Comparison of ENCODE assay signal across 9 cellular contexts in the genomic region with DNA sequence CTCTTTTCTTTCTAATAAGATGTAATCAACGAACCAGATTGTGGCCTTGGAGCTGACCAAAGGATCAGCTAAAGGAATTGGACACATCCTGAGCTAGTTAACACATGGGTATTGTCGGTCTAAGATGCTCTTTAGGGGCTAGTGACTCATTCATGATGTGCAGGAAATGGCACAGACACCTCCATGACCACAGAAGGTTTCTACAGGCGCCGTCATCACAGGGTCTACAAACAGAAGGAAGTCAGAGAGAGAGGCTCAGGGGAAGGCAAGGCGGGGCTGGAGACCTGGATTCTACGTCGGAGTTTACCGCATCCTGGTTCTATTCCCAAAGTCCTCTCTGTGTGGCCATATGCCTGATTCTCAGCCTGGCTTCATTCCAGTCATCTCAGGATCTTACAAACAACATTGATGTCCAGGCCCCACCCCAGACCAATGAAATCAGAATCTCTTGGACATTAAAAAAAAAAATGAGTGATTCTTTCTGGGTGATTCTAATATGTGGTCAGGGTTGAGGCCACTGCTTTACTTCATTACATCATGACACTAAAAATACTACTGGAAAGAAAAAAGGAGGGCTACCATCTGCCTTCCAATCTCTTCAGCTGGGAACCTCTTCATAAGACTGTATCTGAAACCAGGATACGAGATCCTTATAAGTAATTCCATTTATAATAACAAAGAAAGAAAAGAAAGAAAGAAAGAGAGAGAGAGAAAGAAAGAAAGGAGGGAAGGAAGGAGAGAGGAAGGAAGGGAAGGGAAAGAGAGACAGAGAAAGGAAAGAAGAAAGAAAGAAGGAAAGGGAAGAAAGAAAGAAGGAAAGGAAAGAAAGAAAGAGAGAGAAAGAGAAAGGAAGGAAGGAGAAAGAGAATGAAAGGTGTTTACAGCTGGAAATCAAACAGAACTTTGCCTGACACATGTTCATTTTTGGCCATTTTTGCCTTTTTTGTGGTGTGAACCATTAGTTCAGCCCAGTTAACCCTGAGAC. TPM values are rescaled to one million over a fixed set of nuclear protein-coding genes. Genes with fewer than 3 reads are reported as not detected.
DNase-seq lines count a peak whose midpoint lies in the region; ATAC-seq, FAIRE-seq and TF ChIP-seq lines count a peak whose summit lies in the region.
"Had no signal": no experiment of that assay in that cellular context is flagged by ENCODE, and none has a peak within 500 bp of the region (broad histone marks: within the 10 kb centered on the region; RNA-seq: fewer than 3 reads in every experiment).

No MANE protein-coding gene starts in this region.

- no peak overlapping the region for H3K4me3 ChIP-seq in K562
- H3K4me3 ChIP-seq: Peyer's patch had no signal

- H3K4me1 ChIP-seq in K562 (replicated peaks in 1 of 2; ENCODE audit: control insufficient read depth in 2 of 2, insufficient read depth in 2 of 2, low read length in 2 of 2), result no peaks in the 10 kb centered on the region
- H3K4me1 ChIP-seq: Peyer's patch had no signal

- TF ChIP-seq CTCF in K562 (IDR thresholded peaks at IDR 0.05 in 2 of 3, conservative IDR thresholded peaks at IDR 0.05 in 1 of 3; ENCODE audit: insufficient read depth in 2 of 3, low read depth in 1 of 3, low read length in 3 of 3), result no peak

- no peaks in the 10 kb centered on the region for H4K20me1 ChIP-seq in K562 (replicated peaks; ENCODE audit: control insufficient read depth, insufficient read depth, low read length)

- no peaks in the 10 kb centered on the region for H3K79me2 ChIP-seq in K562 (ENCODE audit: control insufficient read depth, insufficient read depth, low read length)

- H2AFZ ChIP-seq in K562 (ENCODE audit: low read depth, low read length), result no peak overlapping the region

- no TSS peak for BruUV-seq in K562 (replicated peaks; lab: Mats Ljungman, UMichigan)

- H3K4me2 ChIP-seq in K562 (ENCODE audit: insufficient read depth, low read length), result no peak overlapping the region

- no peaks in the 10 kb centered on the region for H3K9me3 ChIP-seq in K562 (replicated peaks; ENCODE audit: control insufficient read depth, insufficient read depth, low read depth, low read length)
- H3K9me3 ChIP-seq: Peyer's patch had no signal

- no peaks in the 10 kb centered on the region for H3K9me1 ChIP-seq in K562 (ENCODE audit: control insufficient read depth, insufficient read depth, low read length)

- TF ChIP-seq RAD21 in K562 (CRISPR knock-in tag; conservative IDR thresholded peaks at IDR 0.05 in 1 of 2, IDR thresholded peaks at IDR 0.05 in 1 of 2), result no peak

- in situ Hi-C loops in K562 (cut with MboI), result no loop called here

- CTCF ChIA-PET in K562 (lab: Yijun Ruan, JAX; ENCODE audit: low intra/inter-chr PET ratio), result no interaction called here

- intact Hi-C loops in K562 (cut with micrococcal nuclease), result no loop called here

- DNase-seq in T-helper 2 cell (peak in 3 of 5 experiments; percentile 1 to 93 (median 12)), K562 (ENCODE audit: extremely low read depth in 1 of 4, low spot score in 3 of 4) (no peak), NCI-H2171 (lab: John Stamatoyannopoulos, UW) (no peak), NCI-H2029 treated with DMSO at 0.1 percent for 48 hours (lab: John Stamatoyannopoulos, UW) (no peak), nucleus accumbens (lab: John Stamatoyannopoulos, UW) (no peak)
- DNase-seq in stimulated activated CD4-positive, alpha-beta T cell treated with anti-CD3 and anti-CD28 coated beads, Interleukin-4, amount 100 ng/mL, for 1 hour, result peak; percentile 46

- no peak for FAIRE-seq in K562 (lab: Jason Lieb, UNC)

- H3K36me3 ChIP-seq in K562 (ENCODE audit: control insufficient read depth, insufficient read depth, low read length), result no peaks in the 10 kb centered on the region
- H3K36me3 ChIP-seq: Peyer's patch had no signal

- ATAC-seq in GM18517 (IDR thresholded peaks at IDR 0.05; ENCODE audit: unreplicated experiment) (peak; percentile 76), HG03025 (IDR thresholded peaks at IDR 0.05; ENCODE audit: low FRiP score, unreplicated experiment) (peak; percentile 70), K562 (no peak)

- no peak for TF ChIP-seq EP300 in K562 (IDR thresholded peaks at IDR 0.05; ENCODE audit: low read length)

- H3K27me3 ChIP-seq in K562 (ENCODE audit: control insufficient read depth in 2 of 2, insufficient read depth in 2 of 2, low read length in 2 of 2), result peaks cover 8 to 21% of the 10 kb centered on the region in 2 experiments; a peak in 4 of 5 replicates
- H3K27me3 ChIP-seq: Peyer's patch had no signal

- POLR2A ChIA-PET in K562 (lab: Yijun Ruan, JAX), result interaction anchor here (1.0 kb wide), 1 partner anchor 58 kb away, joined by 3 read pairs; no protein-coding TSS in a partner anchor

- no peak overlapping the region for H3K9ac ChIP-seq in K562 (ENCODE audit: insufficient read depth in 1 of 2, low read depth in 2 of 2, low read length in 2 of 2)

- no peak overlapping the region for H3K27ac ChIP-seq in K562 (ENCODE audit: extremely low read depth, low read depth, low read length)
- H3K27ac ChIP-seq: Peyer's patch had no signal

- TF ChIP-seq POLR2A in K562 (conservative IDR thresholded peaks at IDR 0.05), result no peak

- 11% methylated on average over 9 of the region's 9 CpGs for WGBS in K562 (ENCODE audit: insufficient coverage, low coverage, missing lambda C conversion rate)

TF ChIP-seq in K562, 482 proteins besides CTCF, POLR2A, EP300 and RAD21:
- TF ChIP-seq, protein P1, sequence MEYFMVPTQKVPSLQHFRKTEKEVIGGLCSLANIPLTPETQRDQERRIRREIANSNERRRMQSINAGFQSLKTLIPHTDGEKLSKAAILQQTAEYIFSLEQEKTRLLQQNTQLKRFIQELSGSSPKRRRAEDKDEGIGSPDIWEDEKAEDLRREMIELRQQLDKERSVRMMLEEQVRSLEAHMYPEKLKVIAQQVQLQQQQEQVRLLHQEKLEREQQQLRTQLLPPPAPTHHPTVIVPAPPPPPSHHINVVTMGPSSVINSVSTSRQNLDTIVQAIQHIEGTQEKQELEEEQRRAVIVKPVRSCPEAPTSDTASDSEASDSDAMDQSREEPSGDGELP (CRISPR knock-in tag; IDR thresholded peaks at IDR 0.05; ENCODE audit: borderline replicate concordance), result no peak
- TF ChIP-seq, protein P2, sequence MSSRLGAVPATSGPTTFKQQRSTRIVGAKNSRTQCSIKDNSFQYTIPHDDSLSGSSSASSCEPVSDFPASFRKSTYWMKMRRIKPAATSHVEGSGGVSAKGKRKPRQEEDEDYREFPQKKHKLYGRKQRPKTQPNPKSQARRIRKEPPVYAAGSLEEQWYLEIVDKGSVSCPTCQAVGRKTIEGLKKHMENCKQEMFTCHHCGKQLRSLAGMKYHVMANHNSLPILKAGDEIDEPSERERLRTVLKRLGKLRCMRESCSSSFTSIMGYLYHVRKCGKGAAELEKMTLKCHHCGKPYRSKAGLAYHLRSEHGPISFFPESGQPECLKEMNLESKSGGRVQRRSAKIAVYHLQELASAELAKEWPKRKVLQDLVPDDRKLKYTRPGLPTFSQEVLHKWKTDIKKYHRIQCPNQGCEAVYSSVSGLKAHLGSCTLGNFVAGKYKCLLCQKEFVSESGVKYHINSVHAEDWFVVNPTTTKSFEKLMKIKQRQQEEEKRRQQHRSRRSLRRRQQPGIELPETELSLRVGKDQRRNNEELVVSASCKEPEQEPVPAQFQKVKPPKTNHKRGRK (tag; IDR thresholded peaks at IDR 0.05), result peak; percentile 87
- TF ChIP-seq, protein P3, sequence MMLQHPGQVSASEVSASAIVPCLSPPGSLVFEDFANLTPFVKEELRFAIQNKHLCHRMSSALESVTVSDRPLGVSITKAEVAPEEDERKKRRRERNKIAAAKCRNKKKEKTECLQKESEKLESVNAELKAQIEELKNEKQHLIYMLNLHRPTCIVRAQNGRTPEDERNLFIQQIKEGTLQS (IDR thresholded peaks at IDR 0.05), result 0 out of 2 replicates have a peak, but pooled peaks have one; percentile 10
- TF ChIP-seq, protein P3 (CRISPR knock-in tag; conservative IDR thresholded peaks at IDR 0.05), result no peak

RNA-seq across cellular contexts. Expression of a gene that starts 11.6 kb away (rescaled TPM):
- total RNA-seq in K562 (2011; cell fraction: chromatin; rRNA removed; ENCODE audit: low replicate concordance), result 10.7 and 19.3 TPM in 2 replicates
- 5.0 and 7.9 TPM in 2 replicates for total RNA-seq in K562 (2011; cell fraction: nucleolus; rRNA removed)
- total RNA-seq in K562 (2011; cell fraction: nucleoplasm; rRNA removed), result 5.3 and 7.6 TPM in 2 replicates
- total RNA-seq in K562 (2014; rRNA removed) (0.41 TPM in 1 of 2 replicates, not detected in the other), K562 (2014; rRNA removed; fragmentation: Illumina TruSeq; extraction: Trizol) (0.91 and 0.96 TPM in 2 replicates), K562 (2015; rRNA removed; fragmentation: Illumina TruSeq; extraction: Trizol) (0.68 and 1.1 TPM in 2 replicates), K562 (2021) (0.69 and 2.5 TPM in 2 replicates)
- polyA plus RNA-seq in K562 (2011; rRNA removed) (3.0 and 5.2 TPM in 2 replicates), K562 (2014; fragmentation: Illumina TruSeq; extraction: Trizol) (0.15 and 0.42 TPM in 2 replicates), K562 (2014; fragmentation: Nextera tagmentation; extraction: Ambion mirVana) (under 1 TPM; 0.70 to 0.73 TPM), K562 (2014; rRNA removed) (0.20 and 0.32 TPM in 2 replicates)
- 0.94 and 2.5 TPM in 2 replicates for polyA plus RNA-seq in K562 (2011; cell fraction: cytosol; rRNA removed)
- 5.0 and 6.3 TPM in 2 replicates for polyA plus RNA-seq in K562 (2011; cell fraction: nucleus; rRNA removed)
- 0.89 and 3.2 TPM in 2 replicates for polyA plus RNA-seq in K562 (2012)
- 4.0 and 7.7 TPM in 2 replicates for polyA minus RNA-seq in K562 (2011; rRNA and poly(A)+ RNA removed)
- 1.1 TPM in 1 of 2 replicates, not detected in the other for polyA minus RNA-seq in K562 (2011; cell fraction: cytosol; rRNA and poly(A)+ RNA removed)
- polyA minus RNA-seq in K562 (2011; cell fraction: nucleus; rRNA and poly(A)+ RNA removed), result 6.7 and 7.4 TPM in 2 replicates

Comparison
In these comparisons a context has a peak if more than half of its experiments do, and no peak if none do; other contexts are left out.
1. DNase-seq: peak in T-helper 2 cell (3 of 5) and stimulated activated CD4-positive, alpha-beta T cell treated with anti-CD3 and anti-CD28 coated beads, Interleukin-4, amount 100 ng/mL, for 1 hour (single experiment); none in K562 (0 of 4), NCI-H2171 (single experiment), NCI-H2029 treated with DMSO at 0.1 percent for 48 hours (single experiment) and nucleus accumbens (0 of 56).